18 cellular contexts compared by ENCODE assay signal in genomic region chr11:134469627-134470026, GRCh38. TPM values are rescaled to one million over a fixed set of nuclear protein-coding genes. Genes with fewer than 3 reads are reported as not detected.
DNase-seq lines count a peak whose midpoint lies in the region; ATAC-seq and TF ChIP-seq lines count a peak whose summit lies in the region.
"Had no signal": no experiment of that assay in that cellular context is flagged by ENCODE, and none has a peak within 500 bp of the region (broad histone marks: within the 10 kb centered on the region; RNA-seq: fewer than 3 reads in every experiment).

No MANE protein-coding gene starts in this region.

- 29% methylated on average over 2 of the region's 3 CpGs for WGBS in mammary epithelial cell (ENCODE audit: low coverage, missing lambda C conversion rate)

- H3K4me1 Mint-ChIP-seq in MCF 10A (ENCODE audit: insufficient read depth, unreplicated experiment) (no peaks in the 10 kb centered on the region), type B pancreatic cell (ENCODE audit: unreplicated experiment) (peaks cover 12% of the 10 kb centered on the region)
- H3K4me1 Mint-ChIP-seq: B cell had no signal

- H3K4me3 Mint-ChIP-seq in MCF 10A (ENCODE audit: unreplicated experiment): no peak overlapping the region
- no peak overlapping the region for H3K4me3 Mint-ChIP-seq in type B pancreatic cell
- H3K4me3 Mint-ChIP-seq: B cell had no signal

- CTCF ChIA-PET in MCF 10A (lab: Yijun Ruan, JAX) (no interaction called here), mammary epithelial cell (lab: Charles Lee; ENCODE audit: low non-redundant PET) (no interaction called here), HEK293T (lab: Yijun Ruan, JAX) (no interaction called here)

- H3K4me1 ChIP-seq in mammary epithelial cell (ENCODE audit: insufficient read depth, low read length): no peaks in the 10 kb centered on the region
- H3K4me1 ChIP-seq in right atrium auricular region: no peaks in the 10 kb centered on the region

- no TSS peak for BruUV-seq in MCF 10A (replicated peaks; lab: Mats Ljungman, UMichigan)
- no TSS peak for BruUV-seq in mammary epithelial cell (replicated peaks; lab: Mats Ljungman, UMichigan)

- H3K9me3 ChIP-seq in mammary epithelial cell (replicated peaks; ENCODE audit: insufficient read depth, low read length) (peaks cover 16% of the 10 kb centered on the region), right atrium auricular region (no peaks in the 10 kb centered on the region)
- H3K9me3 ChIP-seq: neutrophil, suprapubic skin had no signal

- no peak overlapping the region for H3K9ac ChIP-seq in mammary epithelial cell (ENCODE audit: insufficient read depth, low read length)

- peaks cover 6% of the 10 kb centered on the region for H3K36me3 Mint-ChIP-seq in MCF 10A (ENCODE audit: insufficient read depth, unreplicated experiment)
- no peaks in the 10 kb centered on the region for H3K36me3 Mint-ChIP-seq in type B pancreatic cell

- no peaks in the 10 kb centered on the region for H3K27me3 Mint-ChIP-seq in MCF 10A (ENCODE audit: insufficient read depth, unreplicated experiment)
- H3K27me3 Mint-ChIP-seq in type B pancreatic cell: peaks cover 41% of the 10 kb centered on the region

- no peaks in the 10 kb centered on the region for H4K20me1 ChIP-seq in mammary epithelial cell (ENCODE audit: insufficient read depth, low read length)

- DNase-seq in MCF 10A (ENCODE audit: unreplicated experiment): peak; percentile 7
- no peak for DNase-seq in mammary epithelial cell
- no peak for DNase-seq in HEK293T (ENCODE audit: extremely low spot score)
- peak; percentile 32 for DNase-seq in SW480 (ENCODE audit: low spot score)
- no peak for DNase-seq in type B pancreatic cell (ENCODE audit: extremely low spot score, unreplicated experiment)
- DNase-seq in right atrium auricular region (ENCODE audit: low spot score): no peak
- no peak for DNase-seq in SKM-1 treated with dmso at 0.1 percent for 144 hours (lab: John Stamatoyannopoulos, UW; ENCODE audit: unreplicated experiment)
- DNase-seq: activated naive CD4-positive, alpha-beta T cell treated with Interleukin-2 at 50 U/mL for 16 hours; dermis blood vessel endothelial cell; GOT3; midbrain; T-helper 1 cell had no signal

- H3K9me3 Mint-ChIP-seq in MCF 10A (ENCODE audit: unreplicated experiment) (peaks cover 25% of the 10 kb centered on the region), type B pancreatic cell (no peaks in the 10 kb centered on the region)

- dilution Hi-C loops in mammary epithelial cell (cut with HindIII; ENCODE audit: low sequenced_read_pairs): no loop called here

- H3K4me2 ChIP-seq in mammary epithelial cell (ENCODE audit: insufficient read depth, low read depth, low read length): no peak overlapping the region
- H3K4me2 ChIP-seq: PC-9 had no signal

- intact Hi-C loops in MCF 10A (cut with micrococcal nuclease): no loop called here
- intact Hi-C loops in mammary epithelial cell (cut with micrococcal nuclease): no loop called here

- in situ Hi-C loops in mammary epithelial cell (cut with MboI; ENCODE audit: low sequenced_read_pairs in 2 of 2): no loop called here

- H3K4me3 ChIP-seq in mammary epithelial cell (replicated peaks in 1 of 3; ENCODE audit: insufficient read depth in 1 of 3, low read depth in 2 of 3, low read length in 3 of 3): no peak overlapping the region
- no peak overlapping the region for H3K4me3 ChIP-seq in right atrium auricular region
- H3K4me3 ChIP-seq: PC-9, suprapubic skin had no signal

- H3K27me3 ChIP-seq in mammary epithelial cell (ENCODE audit: insufficient read depth, low read length): no peaks in the 10 kb centered on the region
- H3K27me3 ChIP-seq in right atrium auricular region: no peaks in the 10 kb centered on the region

- H3K27ac Mint-ChIP-seq in MCF 10A (ENCODE audit: low read depth, unreplicated experiment) (no peak overlapping the region), type B pancreatic cell (peak overlapping the region; percentile 60)
- H3K27ac Mint-ChIP-seq: B cell had no signal

- POLR2A ChIA-PET in MCF 10A (lab: Yijun Ruan, JAX) (interaction anchor here (0.7 kb wide), 2 partner anchors 8 to 9 kb away, joined by 3 to 5 read pairs; no protein-coding TSS in a partner anchor), HEK293T (lab: Yijun Ruan, JAX) (no interaction called here)

- TF ChIP-seq CTCF in MCF 10A (IDR thresholded peaks at IDR 0.05; ENCODE audit: unreplicated experiment) (no peak), mammary epithelial cell (conservative IDR thresholded peaks at IDR 0.05 in 1 of 2, IDR thresholded peaks at IDR 0.05 in 1 of 2; ENCODE audit: extremely low read depth in 1 of 2, insufficient read depth in 1 of 2, low read depth in 1 of 2, low read length in 2 of 2) (no peak), type B pancreatic cell (conservative IDR thresholded peaks at IDR 0.05) (no peak), right atrium auricular region (IDR thresholded peaks at IDR 0.05) (no peak)

- no peak overlapping the region for H2AFZ ChIP-seq in mammary epithelial cell (ENCODE audit: low read depth, low read length)
- H2AFZ ChIP-seq: PC-9 had no signal

- no peak for ATAC-seq in GM18867 (IDR thresholded peaks at IDR 0.05; ENCODE audit: unreplicated experiment)
- ATAC-seq: sciatic nerve had no signal

- H3K36me3 ChIP-seq in mammary epithelial cell (ENCODE audit: insufficient read depth, low read length) (no peaks in the 10 kb centered on the region), right atrium auricular region (no peaks in the 10 kb centered on the region)
- H3K36me3 ChIP-seq: neutrophil, suprapubic skin had no signal

- H3K27ac ChIP-seq in mammary epithelial cell (ENCODE audit: insufficient read depth, low read depth, low read length) (no peak overlapping the region), right atrium auricular region (no peak overlapping the region)
- H3K27ac ChIP-seq: neutrophil, PC-9, suprapubic skin had no signal

- H3K79me2 ChIP-seq in mammary epithelial cell (ENCODE audit: insufficient read depth, low read length): no peaks in the 10 kb centered on the region

TF ChIP-seq in HEK293T, 16 proteins besides CTCF, POLR2A, EP300 and RAD21:
- TF ChIP-seq L3MBTL2 (conservative IDR thresholded peaks at IDR 0.05) (peak; percentile 80), NFRKB (IDR thresholded peaks at IDR 0.05) (no peak)

RNA-seq across cellular contexts. Expression of gene B3GAT1, which starts 57.6 kb away (rescaled TPM):
- not detected in 2 replicates for total RNA-seq in MCF 10A (2022)
- under 1 TPM; under 0.01 to 0.33 TPM for total RNA-seq in mammary epithelial cell
- 0.08 TPM for polyA plus RNA-seq in mammary epithelial cell
- not detected for polyA minus RNA-seq in mammary epithelial cell
- 3.5 and 4.8 TPM in 2 replicates for total RNA-seq in type B pancreatic cell (ENCODE audit: low replicate concordance)
- under 1 TPM in 1 of 2 donors, not detected in 1; 0.16 TPM for total RNA-seq in right atrium auricular region
- total RNA-seq: B cell, dermis blood vessel endothelial cell, PC-9 had no signal

Comparison
In these comparisons a context has a peak if more than half of its experiments do, and no peak if none do; other contexts are left out.
1. DNase-seq: peak in MCF 10A (single experiment) and SW480 (single experiment); none in mammary epithelial cell (single experiment), HEK293T (single experiment), type B pancreatic cell (single experiment), right atrium auricular region (single experiment) and SKM-1 treated with dmso at 0.1 percent for 144 hours (single experiment).